35 cellular contexts compared by ENCODE assay signal in genomic region chr21:42357307-42357706, GRCh38. TPM values are rescaled to one million over a fixed set of nuclear protein-coding genes. Genes with fewer than 3 reads are reported as not detected.
"Had no signal": no experiment of that assay in that cellular context is flagged by ENCODE, and none has a peak within 500 bp of the region (broad histone marks: within the 10 kb centered on the region; RNA-seq: fewer than 3 reads in every experiment).

No MANE protein-coding gene starts in this region.

- H3K27ac ChIP-seq: ascending aorta, gastroesophageal sphincter, hepatocyte, neural progenitor cell, parathyroid adenoma, right atrium auricular region, tibial artery, WERI-Rb-1 had no signal

- H3K36me3 ChIP-seq: ascending aorta, gastroesophageal sphincter, neural progenitor cell, right atrium auricular region, tibial artery, WERI-Rb-1 had no signal

- ATAC-seq: activated CD4-positive, CD25-positive, alpha-beta regulatory T cell treated with anti-CD3 and anti-CD28 coated beads, Interleukin-2, amount 50 U/mL, for 24 hours; gastroesophageal sphincter; left cardiac atrium; natural killer cell; stimulated activated memory B cell treated with anti-CD40 and anti-IgM and Interleukin-4, amounts not matched to agents 10 μg/mL and 1 μg/mL and 100 μg/mL, for 72 hours; stimulated activated naive CD8-positive, alpha-beta T cell treated with anti-CD3 and anti-CD28 coated beads, Interleukin-15, amount 100 ng/mL, for 72 hours had no signal

- DNase-seq: activated CD4-positive, alpha-beta T cell treated with anti-CD3 and anti-CD28 coated beads for 48 hours; activated CD4-positive, alpha-beta T cell treated with anti-CD3 and anti-CD28 coated beads, Interleukin-2, amount 50 U/mL, for 48 hours; activated CD8-positive, alpha-beta memory T cell treated with anti-CD3 and anti-CD28 coated beads for 24 hours; activated gamma-delta T cell; activated naive CD4-positive, alpha-beta T cell treated with anti-CD3 and anti-CD28 coated beads, Interleukin-2, amount 10 ng/mL, durations not matched to agents 7 days and 5 days; activated naive CD8-positive, alpha-beta T cell treated with anti-CD3 and anti-CD28 coated beads, Interleukin-2, amount 10 ng/mL, durations not matched to agents 7 days and 5 days; cortex of kidney; left cardiac atrium; natural killer cell; occipital lobe; stimulated activated CD4-positive, alpha-beta T cell treated with anti-CD3 and anti-CD28 coated beads, Interleukin-1b, Interleukin-23, amount 100 ng/mL, for 48 hours; stimulated activated CD4-positive, alpha-beta T cell treated with anti-CD3 and anti-CD28 coated beads, Interleukin-4, amount 100 ng/mL, for 4 hours; stimulated activated CD8-positive, alpha-beta memory T cell treated with anti-CD3 and anti-CD28 coated beads, Interleukin-4, amount 100 ng/mL, for 48 hours; stimulated activated naive CD8-positive, alpha-beta T cell treated with anti-CD3 and anti-CD28 coated beads, Interleukin-15, amount 100 ng/mL, for 72 hours; SW 1271; T-helper 9 cell; tibial artery; WERI-Rb-1 had no signal

- H3K27me3 ChIP-seq: ascending aorta, hepatocyte, neural progenitor cell, right atrium auricular region had no signal

- H3K9ac ChIP-seq: neural progenitor cell, parathyroid adenoma had no signal

- H3K4me1 ChIP-seq: ascending aorta, gastroesophageal sphincter, neural progenitor cell, parathyroid adenoma, right atrium auricular region, tibial artery had no signal

- H3K4me3 ChIP-seq: ascending aorta, gastroesophageal sphincter, hepatocyte, neural progenitor cell, right atrium auricular region, smooth muscle cell, tibial artery had no signal

RNA-seq across cellular contexts. Expression of gene TFF2, which starts 6.5 kb away (rescaled TPM):
- total RNA-seq: activated naive CD8-positive, alpha-beta T cell treated with anti-CD3 and anti-CD28 coated beads, Interleukin-2, amount 10 ng/mL, durations not matched to agents 7 days and 5 days; activated T-helper 1 cell treated with anti-CD3 and anti-CD28 coated beads, Interleukin-12 subunit alpha, Interleukin-12 subunit beta, Interleukin-2, Interleukin-4 antibody, amounts not matched to agents 30 ng/mL and 10 ng/mL and 1 ng/mL, durations not matched to agents 14 hours and 24 hours and 36 hours; ascending aorta; cardiac septum; cerebellum; epithelial cell of proximal tubule; gastroesophageal sphincter; left cardiac atrium; liver; mesothelial cell of epicardium; natural killer cell; occipital lobe; pulmonary artery endothelial cell; right atrium auricular region; smooth muscle cell; ureter had no signal

RNA-seq across cellular contexts. Expression of gene TFF1, which starts 9.0 kb away (rescaled TPM):
- total RNA-seq: activated naive CD8-positive, alpha-beta T cell treated with anti-CD3 and anti-CD28 coated beads, Interleukin-2, amount 10 ng/mL, durations not matched to agents 7 days and 5 days; activated T-helper 1 cell treated with anti-CD3 and anti-CD28 coated beads, Interleukin-12 subunit alpha, Interleukin-12 subunit beta, Interleukin-2, Interleukin-4 antibody, amounts not matched to agents 30 ng/mL and 10 ng/mL and 1 ng/mL, durations not matched to agents 14 hours and 24 hours and 36 hours; ascending aorta; cardiac septum; cerebellum; epithelial cell of proximal tubule; gastroesophageal sphincter; left cardiac atrium; liver; mesothelial cell of epicardium; natural killer cell; occipital lobe; pulmonary artery endothelial cell; right atrium auricular region had no signal

RNA-seq across cellular contexts. Expression of gene TMPRSS3, which starts 38.5 kb away (rescaled TPM):
- total RNA-seq: ascending aorta, cardiac septum, mesothelial cell of epicardium, occipital lobe, pulmonary artery endothelial cell, smooth muscle cell had no signal

RNA-seq across cellular contexts. Expression of gene TFF3, which starts 42.1 kb away (rescaled TPM):
- total RNA-seq: activated naive CD8-positive, alpha-beta T cell treated with anti-CD3 and anti-CD28 coated beads, Interleukin-2, amount 10 ng/mL, durations not matched to agents 7 days and 5 days; activated T-helper 1 cell treated with anti-CD3 and anti-CD28 coated beads, Interleukin-12 subunit alpha, Interleukin-12 subunit beta, Interleukin-2, Interleukin-4 antibody, amounts not matched to agents 30 ng/mL and 10 ng/mL and 1 ng/mL, durations not matched to agents 14 hours and 24 hours and 36 hours; ascending aorta; cerebellum; mesothelial cell of epicardium; natural killer cell; occipital lobe; pulmonary artery endothelial cell; smooth muscle cell had no signal

RNA-seq across cellular contexts. Expression of gene UBASH3A, which starts 46.4 kb away (rescaled TPM):
- total RNA-seq: cardiac septum, cerebellum, epithelial cell of proximal tubule, hepatocyte, mesothelial cell of epicardium, occipital lobe, pulmonary artery endothelial cell, smooth muscle cell had no signal
